In genomic region chr12:84406720-84407119, GRCh38 we compare ENCODE assay signal across 4 cellular contexts.
TF ChIP-seq lines count a peak whose summit lies in the region.

No MANE protein-coding gene starts in this region.

TF ChIP-seq in A549, 52 proteins besides CTCF, POLR2A, EP300 and RAD21:
- TF ChIP-seq MAFK (IDR thresholded peaks at IDR 0.05; ENCODE audit: partially characterized antibody), result peak; percentile 78

TF ChIP-seq in IMR-90, 13 proteins besides CTCF, POLR2A, EP300 and RAD21:
- TF ChIP-seq MAFK (IDR thresholded peaks at IDR 0.05; ENCODE audit: low read depth, low read length), result peak; percentile 44; the same call in 1 of the 2 replicates

TF ChIP-seq in K562, 482 proteins besides CTCF, POLR2A, EP300 and RAD21:
- 0 out of 2 replicates have a peak, but pooled peaks have one; percentile 8 for TF ChIP-seq C11orf30 (IDR thresholded peaks at IDR 0.05; ENCODE audit: low read depth)

TF ChIP-seq in HepG2, 621 proteins besides CTCF, POLR2A, EP300 and RAD21:
- TF ChIP-seq MAFF (IDR thresholded peaks at IDR 0.05; ENCODE audit: low read depth, low read length) (peak; percentile 58), MAFK (conservative IDR thresholded peaks at IDR 0.05 in 1 of 2, IDR thresholded peaks at IDR 0.05 in 1 of 2; ENCODE audit: low read length in 2 of 2) (peak; percentile 50 to 76)
